22 cellular contexts compared by ENCODE assay signal in the genomic region with DNA sequence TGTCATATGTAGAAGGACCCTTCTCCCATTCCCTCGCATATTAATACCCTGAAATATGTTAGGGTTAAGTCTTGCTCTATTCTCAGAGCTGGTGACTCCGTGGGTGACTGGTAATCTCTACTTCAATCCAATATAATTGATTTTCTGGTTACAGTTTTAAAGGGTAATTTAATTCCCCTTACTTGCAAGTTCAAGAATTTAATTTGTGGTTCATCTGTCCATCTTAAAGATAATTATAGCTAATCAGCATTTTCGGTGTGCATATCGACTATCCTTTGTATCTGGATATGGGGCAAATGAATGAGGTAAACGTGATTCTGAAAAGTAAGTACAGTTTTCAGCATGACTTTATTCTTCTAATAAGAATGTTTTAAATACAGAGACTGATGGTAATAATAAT.
"Had no signal": no experiment of that assay in that cellular context is flagged by ENCODE, and none has a peak within 500 bp of the region (broad histone marks: within the 10 kb centered on the region; RNA-seq: fewer than 3 reads in every experiment).

No MANE protein-coding gene starts in this region.

- ATAC-seq: Panc1, PC-3, SK-N-SH treated with all-trans-retinoic acid at 6 μM for 48 hours, T-helper 17 cell had no signal

- H3K27ac ChIP-seq: KMS-11, RWPE1 had no signal

- H3K4me2 ChIP-seq: KMS-11 had no signal

- DNase-seq: IMR-90; MV-4-11; NCI-H1048; NCI-H1105; NCI-H1436 treated with DMSO at 0.1 percent for 48 hours; NCI-H187; NCI-H2029; NCI-H2171 treated with DMSO at 0.1 percent for 48 hours; NCI-H345; NCI-H446 treated with DMSO at 0.1 percent for 48 hours; NCI-H510A treated with DMSO at 0.1 percent for 48 hours; NCI-H526 treated with DMSO at 0.1 percent for 48 hours; NCI-H748 treated with DMSO at 0.1 percent for 48 hours; NK-92 treated with Interleukin-12 subunit alpha and Interleukin-12 subunit beta, amount 100 ng/mL, for 24 hours; PC-3; SHP77; T-helper 1 cell; T-helper 17 cell had no signal

- H3K9ac ChIP-seq: KMS-11 had no signal
